8 cellular contexts compared by ENCODE assay signal in the genomic region with DNA sequence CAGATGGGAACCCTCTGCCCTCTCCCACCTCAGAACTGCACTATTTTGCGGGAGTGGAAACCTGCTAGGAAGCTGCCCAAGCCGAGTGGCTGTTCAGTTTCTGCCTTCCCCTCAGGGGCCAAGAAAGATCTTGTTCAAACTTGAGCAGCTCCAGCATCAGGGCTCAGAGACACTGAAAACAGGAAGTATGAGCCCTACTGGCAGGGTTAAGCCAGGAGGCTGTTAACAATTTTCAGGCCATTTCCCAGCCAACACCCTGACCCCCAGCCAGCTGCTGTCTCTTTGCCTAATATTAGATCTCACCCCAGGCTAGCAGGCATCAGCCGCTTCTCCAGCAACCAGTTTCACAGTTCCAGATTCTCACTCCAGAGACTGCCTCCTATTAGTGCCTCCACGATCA. TPM values are rescaled to one million over a fixed set of nuclear protein-coding genes. Genes with fewer than 3 reads are reported as not detected.
DNase-seq lines count a peak whose midpoint lies in the region; ATAC-seq and TF ChIP-seq lines count a peak whose summit lies in the region.

No MANE protein-coding gene starts in this region.

- H2AK9ac ChIP-seq in IMR-90 (replicated peaks; ENCODE audit: low read depth, low read length, poor library complexity), result peak overlapping the region; percentile 82

- dilution Hi-C loops in IMR-90 (cut with HindIII; ENCODE audit: low sequenced_read_pairs, unreplicated experiment), result no loop called here

- H3K36me3 ChIP-seq in IMR-90 (ENCODE audit: control insufficient read depth, insufficient read depth, low read length) (peaks cover 23% of the 10 kb centered on the region), breast epithelium (no peaks in the 10 kb centered on the region), mucosa of descending colon (ENCODE audit: low read depth) (no peaks in the 10 kb centered on the region)

- peaks cover 28% of the 10 kb centered on the region for H4K20me1 ChIP-seq in IMR-90 (ENCODE audit: insufficient read depth, low read length)

- H3K14ac ChIP-seq in IMR-90 (replicated peaks; ENCODE audit: low read depth, low read length), result 0 out of 2 replicates have a peak overlapping the region, but pooled peaks have one; percentile 30

- peak overlapping the region; percentile 36; the same call in 1 of the 2 replicates for H2BK120ac ChIP-seq in IMR-90 (ENCODE audit: low read depth, low read length)

- H3K27me3 ChIP-seq in IMR-90 (ENCODE audit: control insufficient read depth, insufficient read depth, low read length) (no peaks in the 10 kb centered on the region), breast epithelium (no peaks in the 10 kb centered on the region)

- ATAC-seq in IMR-90 (ENCODE audit: low read depth) (no peak), mucosa of descending colon (peak; percentile 43), GM21390 (IDR thresholded peaks at IDR 0.05; ENCODE audit: unreplicated experiment) (no peak)

- H4K8ac ChIP-seq in IMR-90 (ENCODE audit: low read depth in 2 of 2, low read length in 2 of 2), result peak overlapping the region in 1 of 2 experiments; percentile 76; a peak in 3 of 4 replicates

- peaks cover 0 to 2% (median 0%) of the 10 kb centered on the region in 7 donors for H3K9me3 Mint-ChIP-seq in CD14-positive monocyte

- no peaks in the 10 kb centered on the region for H3K9me3 ChIP-seq in IMR-90 (ENCODE audit: control insufficient read depth, insufficient read depth, low read length)
- no peaks in the 10 kb centered on the region for H3K9me3 ChIP-seq in breast epithelium
- H3K9me3 ChIP-seq in mucosa of descending colon, result no peaks in the 10 kb centered on the region

- H2BK20ac ChIP-seq in IMR-90 (ENCODE audit: low read depth, low read length), result 0 out of 2 replicates have a peak overlapping the region, but pooled peaks have one; percentile 67

- no peak overlapping the region for H3K4me2 ChIP-seq in IMR-90 (ENCODE audit: low read depth, low read length)

- peak overlapping the region; percentile 14 for H2BK5ac ChIP-seq in IMR-90 (ENCODE audit: low read depth, low read length, poor library complexity, severe bottlenecking)

- H3K27ac Mint-ChIP-seq in CD14-positive monocyte, result peak overlapping the region; percentile 50 to 91 (median 76)

- TF ChIP-seq RAD21 in IMR-90 (IDR thresholded peaks at IDR 0.05; ENCODE audit: low read length), result no peak

- no peak for TF ChIP-seq POLR2A in IMR-90 (IDR thresholded peaks at IDR 0.05; ENCODE audit: low read depth, low read length)
- no peak for TF ChIP-seq POLR2A in breast epithelium (IDR thresholded peaks at IDR 0.05)

- CTCF ChIA-PET in IMR-90 (lab: Yijun Ruan, JAX), result interaction anchor here (0.9 to 1.2 kb wide), 2 partner anchors 14 to 17 kb away, joined by 3 to 4 read pairs; no protein-coding TSS in a partner anchor

- H2BK15ac ChIP-seq in IMR-90 (ENCODE audit: low read depth, low read length), result peak overlapping the region; percentile 9; the same call in 1 of the 3 replicates

- intact Hi-C loops in CD14-positive monocyte (cut with micrococcal nuclease), result no loop called here
- intact Hi-C loops in IMR-90 (cut with micrococcal nuclease), result no loop called here
- intact Hi-C loops in breast epithelium (cut with DNase I; ENCODE audit: low total_unique reads), result no loop called here
- intact Hi-C loops in mucosa of descending colon (cut with DNase I, micrococcal nuclease), result no loop called here

- 33% methylated on average over 1 of the region's 4 CpGs; no CpG with 5 or more reads in 1 of the 2 experiments for WGBS in IMR-90 (ENCODE audit: extremely low coverage in 2 of 2, insufficient read length in 1 of 2), 2 experiments

- 0 out of 2 replicates have a peak overlapping the region, but pooled peaks have one; percentile 36 for H3K4ac ChIP-seq in IMR-90 (ENCODE audit: low read depth, low read length)

- H3K4me1 Mint-ChIP-seq in CD14-positive monocyte, result peaks cover 35% of the 10 kb centered on the region

- in situ Hi-C loops in IMR-90 (cut with MboI; ENCODE audit: low sequenced_read_pairs), result no loop called here

- H4K5ac ChIP-seq in IMR-90 (ENCODE audit: low read depth, low read length), result peak overlapping the region; percentile 54

- H3K27ac ChIP-seq in IMR-90 (ENCODE audit: insufficient read depth, low read length) (peak overlapping the region; percentile 46; the same call in 1 of the 2 replicates), breast epithelium (peak overlapping the region; percentile 74 to 79)

- no peak overlapping the region for H3K4me3 Mint-ChIP-seq in CD14-positive monocyte

- POLR2A ChIA-PET in IMR-90 (lab: Charles Lee; ENCODE audit: unreplicated experiment), result interaction anchor here (0.6 kb wide), 1 partner anchor 11 kb away, joined by 3 read pairs; no protein-coding TSS in a partner anchor

- no peak overlapping the region for H3K23ac ChIP-seq in IMR-90 (ENCODE audit: low read depth, low read length)

- peaks cover 4 to 6% of the 10 kb centered on the region in 2 donors for H3K36me3 Mint-ChIP-seq in CD14-positive monocyte

- H3K9ac ChIP-seq in IMR-90 (ENCODE audit: low read depth, low read length), result peak overlapping the region; percentile 0; the same call in 1 of the 2 replicates

- no peak overlapping the region for H3K4me3 ChIP-seq in IMR-90 (ENCODE audit: insufficient read depth, low read depth, low read length)
- peak overlapping the region in 1 of 3 donors; percentile 7 for H3K4me3 ChIP-seq in breast epithelium
- no peak overlapping the region for H3K4me3 ChIP-seq in mucosa of descending colon

- no peak overlapping the region; the same call in 1 of the 2 replicates for H4K91ac ChIP-seq in IMR-90 (ENCODE audit: insufficient read depth, low read depth, low read length)

- peaks cover 7% of the 10 kb centered on the region for H3K9me1 ChIP-seq in IMR-90 (ENCODE audit: insufficient read depth, low read length)

- H2AK5ac ChIP-seq in IMR-90 (ENCODE audit: low read depth, low read length), result 0 out of 2 replicates have a peak overlapping the region, but pooled peaks have one; percentile 24

- peaks cover 0 to 17% of the 10 kb centered on the region in 2 experiments; a peak in 2 of 4 replicates for H3K79me1 ChIP-seq in IMR-90 (ENCODE audit: low read depth in 1 of 2, low read length in 2 of 2)

- H2AFZ ChIP-seq in IMR-90 (replicated peaks; ENCODE audit: low read length, poor library complexity), result peak overlapping the region; percentile 82

- TF ChIP-seq CTCF in CD14-positive monocyte (IDR thresholded peaks at IDR 0.05), result no peak
- no peak for TF ChIP-seq CTCF in IMR-90 (conservative IDR thresholded peaks at IDR 0.05; ENCODE audit: low read depth, low read length)
- TF ChIP-seq CTCF in breast epithelium (IDR thresholded peaks at IDR 0.05), result peak in 1 of 3 donors; percentile 23
- no peak for TF ChIP-seq CTCF in mucosa of descending colon (IDR thresholded peaks at IDR 0.05)

- BruUV-seq in IMR-90 (replicated peaks; lab: Mats Ljungman, UMichigan), result no TSS peak

- peaks cover 0 to 4% (median 2%) of the 10 kb centered on the region in 3 donors for H3K27me3 Mint-ChIP-seq in CD14-positive monocyte (ENCODE audit: low read depth in 3 of 3)

- H3K56ac ChIP-seq in IMR-90 (ENCODE audit: extremely low read depth, insufficient read depth, low read length), result no peak overlapping the region

- DNase-seq in CD14-positive monocyte (ENCODE audit: low spot score) (peak; percentile 63), IMR-90 (no peak), breast epithelium (ENCODE audit: low spot score in 2 of 2) (peak in 1 of 2 donors; percentile 78), mucosa of descending colon (peak in 1 of 3 donors; percentile 30), NCI-H2107 treated with DMSO at 0.1 percent for 48 hours (lab: John Stamatoyannopoulos, UW; ENCODE audit: unreplicated experiment) (no peak), D341Med (ENCODE audit: low spot score) (no peak), HK-2 (ENCODE audit: unreplicated experiment) (no peak)

- peak overlapping the region; percentile 47; the same call in 1 of the 2 replicates for H3K18ac ChIP-seq in IMR-90 (ENCODE audit: low read depth, low read length)

- peaks cover 11% of the 10 kb centered on the region for H3K4me1 ChIP-seq in IMR-90 (ENCODE audit: control insufficient read depth, insufficient read depth, low read length)
- no peaks in the 10 kb centered on the region for H3K4me1 ChIP-seq in breast epithelium
- H3K4me1 ChIP-seq in mucosa of descending colon (ENCODE audit: low read depth), result peaks cover 16% of the 10 kb centered on the region

TF ChIP-seq in IMR-90, 13 proteins besides CTCF, POLR2A, EP300 and RAD21 (continues in another document):
- TF ChIP-seq MXI1 (IDR thresholded peaks at IDR 0.05; ENCODE audit: borderline replicate concordance, low read depth, low read length) (no peak), NFE2L2 (IDR thresholded peaks at IDR 0.05; ENCODE audit: low read depth, low read length) (no peak), MAZ (IDR thresholded peaks at IDR 0.05; ENCODE audit: borderline replicate concordance, low read depth, low read length) (no peak), BHLHE40 (IDR thresholded peaks at IDR 0.05; ENCODE audit: low read depth, low read length) (no peak), CEBPB (IDR thresholded peaks at IDR 0.05; ENCODE audit: low read depth, low read length) (no peak), SMC3 (IDR thresholded peaks at IDR 0.05; ENCODE audit: low read depth, low read length) (no peak), FOS (IDR thresholded peaks at IDR 0.05; ENCODE audit: low read depth, low read length) (no peak)
- TF ChIP-seq, protein P1, sequence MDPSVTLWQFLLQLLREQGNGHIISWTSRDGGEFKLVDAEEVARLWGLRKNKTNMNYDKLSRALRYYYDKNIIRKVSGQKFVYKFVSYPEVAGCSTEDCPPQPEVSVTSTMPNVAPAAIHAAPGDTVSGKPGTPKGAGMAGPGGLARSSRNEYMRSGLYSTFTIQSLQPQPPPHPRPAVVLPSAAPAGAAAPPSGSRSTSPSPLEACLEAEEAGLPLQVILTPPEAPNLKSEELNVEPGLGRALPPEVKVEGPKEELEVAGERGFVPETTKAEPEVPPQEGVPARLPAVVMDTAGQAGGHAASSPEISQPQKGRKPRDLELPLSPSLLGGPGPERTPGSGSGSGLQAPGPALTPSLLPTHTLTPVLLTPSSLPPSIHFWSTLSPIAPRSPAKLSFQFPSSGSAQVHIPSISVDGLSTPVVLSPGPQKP (IDR thresholded peaks at IDR 0.05; ENCODE audit: borderline replicate concordance, low read depth, low read length), result no peak

RNA-seq across cellular contexts. Expression of gene PLAU, which starts 9.2 kb away (rescaled TPM):
- polyA plus RNA-seq in CD14-positive monocyte (under 1 TPM; 0.16 to 0.43 TPM), IMR-90 (2012; rRNA removed) (230 and 283 TPM in 2 replicates)
- total RNA-seq in IMR-90 (2012; rRNA removed) (115 and 123 TPM in 2 replicates), breast epithelium (10 to 100 TPM in 1 of 3 donors, 1 to 10 TPM in 2; 4.2 to 11.0 (median 5.2) TPM), mucosa of descending colon (10 to 100 TPM in 1 of 3 donors, 1 to 10 TPM in 2; 4.6 to 10.3 (median 5.8) TPM)
- 215 and 255 TPM in 2 replicates for polyA plus RNA-seq in IMR-90 (2012; cell fraction: cytosol; rRNA removed)
- 331 and 562 TPM in 2 replicates for polyA plus RNA-seq in IMR-90 (2012; cell fraction: nucleus; rRNA removed; ENCODE audit: low replicate concordance)

RNA-seq across cellular contexts. Expression of gene CAMK2G, which starts 45.7 kb away (rescaled TPM):
- polyA plus RNA-seq in CD14-positive monocyte (1 to 10 TPM; 1.7 to 3.0 TPM), IMR-90 (2012; rRNA removed) (24.0 and 25.4 TPM in 2 replicates)
- total RNA-seq in IMR-90 (2012; rRNA removed) (18.9 and 20.4 TPM in 2 replicates), breast epithelium (10 to 100 TPM; 22.6 to 28.0 (median 27.2) TPM), mucosa of descending colon (100 to 1,000 TPM in 1 of 3 donors, 10 to 100 TPM in 2; 53.5 to 141 (median 57.2) TPM)
- polyA plus RNA-seq in IMR-90 (2012; cell fraction: cytosol; rRNA removed), result 19.3 and 21.1 TPM in 2 replicates
- 51.4 and 75.4 TPM in 2 replicates for polyA plus RNA-seq in IMR-90 (2012; cell fraction: nucleus; rRNA removed; ENCODE audit: low replicate concordance)
